ENCODE assay signal across 10 cellular contexts in the genomic region with DNA sequence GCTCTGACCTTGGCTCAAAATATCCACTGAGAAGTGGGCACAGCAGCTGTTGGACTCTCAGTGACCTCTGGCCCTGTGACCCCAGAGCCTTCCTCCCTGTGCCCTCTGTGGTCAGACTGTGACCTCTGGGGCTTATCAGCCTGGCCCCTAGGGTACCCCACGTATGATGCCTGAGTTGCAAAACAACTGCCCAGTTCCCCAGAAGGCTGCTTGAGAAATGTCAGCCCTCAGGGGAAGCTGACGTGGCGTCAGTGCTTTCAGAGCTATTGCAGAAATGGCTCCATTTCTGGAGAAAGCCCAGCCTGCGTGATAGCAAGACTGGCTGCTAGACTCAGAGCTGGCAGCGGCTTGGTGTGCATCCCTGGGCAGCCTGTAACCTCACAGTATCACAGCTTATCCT. TPM values are rescaled to one million over a fixed set of nuclear protein-coding genes. Genes with fewer than 3 reads are reported as not detected.
DNase-seq lines count a peak whose midpoint lies in the region; ATAC-seq, FAIRE-seq and TF ChIP-seq lines count a peak whose summit lies in the region.
"Had no signal": no experiment of that assay in that cellular context is flagged by ENCODE, and none has a peak within 500 bp of the region (broad histone marks: within the 10 kb centered on the region; RNA-seq: fewer than 3 reads in every experiment).

No MANE protein-coding gene starts in this region.

- TF ChIP-seq EP300 in K562 (IDR thresholded peaks at IDR 0.05; ENCODE audit: low read length): peak; percentile 57; the same call in 1 of the 2 replicates

- no peaks in the 10 kb centered on the region for H3K9me3 ChIP-seq in K562 (replicated peaks; ENCODE audit: control insufficient read depth, insufficient read depth, low read depth, low read length)
- H3K9me3 ChIP-seq in thyroid gland: no peaks in the 10 kb centered on the region

- H3K36me3 ChIP-seq in K562 (ENCODE audit: control insufficient read depth, insufficient read depth, low read length) (no peaks in the 10 kb centered on the region), thyroid gland (no peaks in the 10 kb centered on the region)

- intact Hi-C loops in K562 (cut with micrococcal nuclease) (no loop called here), thyroid gland (cut with DNase I) (no loop called here)

- peak; percentile 47 for ATAC-seq in K562
- ATAC-seq: naive thymus-derived CD8-positive, alpha-beta T cell had no signal

- H3K9me1 ChIP-seq in K562 (ENCODE audit: control insufficient read depth, insufficient read depth, low read length): no peaks in the 10 kb centered on the region

- no peak for TF ChIP-seq POLR2A in K562 (conservative IDR thresholded peaks at IDR 0.05)
- no peak for TF ChIP-seq POLR2A in thyroid gland (IDR thresholded peaks at IDR 0.05)

- H3K4me1 ChIP-seq in K562 (replicated peaks in 1 of 2; ENCODE audit: control insufficient read depth in 2 of 2, insufficient read depth in 2 of 2, low read length in 2 of 2) (peaks cover 14% of the 10 kb centered on the region in 2 experiments), thyroid gland (peaks cover 0 to 4% of the 10 kb centered on the region in 2 donors)

- H3K9ac ChIP-seq in K562 (ENCODE audit: insufficient read depth in 1 of 2, low read depth in 2 of 2, low read length in 2 of 2): peak overlapping the region in 1 of 2 experiments; percentile 74; a peak in 2 of 4 replicates

- DNase-seq in MV-4-11 (lab: John Stamatoyannopoulos, UW) (peak; percentile 96), K562 (ENCODE audit: extremely low read depth in 1 of 4, low spot score in 3 of 4) (peak; percentile 50 to 71 (median 54)), iris pigment epithelial cell (ENCODE audit: low read depth) (peak; percentile 79), thyroid gland (peak; percentile 26 to 35), T-helper 1 cell (no peak)
- no peak for DNase-seq in activated CD4-positive, CD25-positive, alpha-beta regulatory T cell treated with anti-CD3 and anti-CD28 coated beads, Interleukin-2, amount 50 U/mL, for 72 hours
- no peak for DNase-seq in activated CD4-positive, alpha-beta T cell treated with anti-CD3 and anti-CD28 coated beads, Interleukin-2, amount 50 U/mL, for 1 hour
- no peak for DNase-seq in activated CD4-positive, alpha-beta T cell treated with anti-CD3 and anti-CD28 coated beads for 4 hours
- DNase-seq: naive thymus-derived CD8-positive, alpha-beta T cell had no signal

- in situ Hi-C loops in K562 (cut with MboI): no loop called here

- H3K4me3 ChIP-seq in K562 (no peak overlapping the region), thyroid gland (replicated peaks in 1 of 3) (no peak overlapping the region)

- BruUV-seq in K562 (replicated peaks; lab: Mats Ljungman, UMichigan): no TSS peak

- FAIRE-seq in K562 (lab: Jason Lieb, UNC): peak; percentile 85
- FAIRE-seq: RCC 7860 had no signal

- 0% methylated on average over 5 of the region's 5 CpGs for WGBS in K562 (ENCODE audit: insufficient coverage, low coverage, missing lambda C conversion rate)
- WGBS in thyroid gland, 2 donors: 53 to 61% methylated on average over 4 to 5 of the region's 5 CpGs

- POLR2A ChIA-PET in K562 (lab: Yijun Ruan, JAX): interaction anchor here (0.6 to 1.2 kb wide), 6 partner anchors 11 to 840 kb away, joined by 3 to 5 read pairs (median 3); no protein-coding TSS in a partner anchor

- H3K27ac ChIP-seq in K562 (ENCODE audit: extremely low read depth, low read depth, low read length) (no peak overlapping the region), thyroid gland (no peak overlapping the region)

- H3K27me3 ChIP-seq in K562 (ENCODE audit: control insufficient read depth in 2 of 2, insufficient read depth in 2 of 2, low read length in 2 of 2) (peaks cover 2 to 13% of the 10 kb centered on the region in 2 experiments; a peak in 2 of 5 replicates), thyroid gland (no peaks in the 10 kb centered on the region)

- no peaks in the 10 kb centered on the region for H3K79me2 ChIP-seq in K562 (ENCODE audit: control insufficient read depth, insufficient read depth, low read length)

- no peak overlapping the region for H2AFZ ChIP-seq in K562 (ENCODE audit: low read depth, low read length)

- TF ChIP-seq CTCF in K562 (IDR thresholded peaks at IDR 0.05 in 2 of 3, conservative IDR thresholded peaks at IDR 0.05 in 1 of 3; ENCODE audit: insufficient read depth in 2 of 3, low read depth in 1 of 3, low read length in 3 of 3) (no peak), thyroid gland (IDR thresholded peaks at IDR 0.05) (no peak)

- no peak overlapping the region; the same call in 1 of the 2 replicates for H3K4me2 ChIP-seq in K562 (ENCODE audit: insufficient read depth, low read length)

- TF ChIP-seq RAD21 in K562 (CRISPR knock-in tag; conservative IDR thresholded peaks at IDR 0.05 in 1 of 2, IDR thresholded peaks at IDR 0.05 in 1 of 2): no peak

- peaks cover 3% of the 10 kb centered on the region; the same call in 1 of the 2 replicates for H4K20me1 ChIP-seq in K562 (replicated peaks; ENCODE audit: control insufficient read depth, insufficient read depth, low read length)

- CTCF ChIA-PET in K562 (lab: Yijun Ruan, JAX; ENCODE audit: low intra/inter-chr PET ratio): no interaction called here

TF ChIP-seq in K562, 482 proteins besides CTCF, POLR2A, EP300 and RAD21 (continues in another document):
- TF ChIP-seq THRAP3 (IDR thresholded peaks at IDR 0.05; ENCODE audit: borderline replicate concordance) (no peak), FOXK1 (CRISPR knock-in tag; IDR thresholded peaks at IDR 0.05; ENCODE audit: borderline replicate concordance) (no peak), GATAD2B (IDR thresholded peaks at IDR 0.05; ENCODE audit: borderline replicate concordance) (no peak), BRCA1 (IDR thresholded peaks at IDR 0.05) (no peak), BRCA1 (CRISPR knock-in tag; IDR thresholded peaks at IDR 0.05) (no peak), ZBTB7A (IDR thresholded peaks at IDR 0.05; ENCODE audit: borderline replicate concordance, control insufficient read depth, low read depth, low read length) (peak; percentile 56; the same call in 1 of the 2 replicates), ZKSCAN8 (CRISPR knock-in tag; IDR thresholded peaks at IDR 0.05) (no peak), BCL6 (CRISPR knock-in tag; IDR thresholded peaks at IDR 0.05) (no peak), CHCHD3 (CRISPR knock-in tag; IDR thresholded peaks at IDR 0.05) (no peak), GABPB1 (CRISPR knock-in tag; IDR thresholded peaks at IDR 0.05) (no peak), ZNF174 (CRISPR knock-in tag; IDR thresholded peaks at IDR 0.05) (no peak), RUNX1 (IDR thresholded peaks at IDR 0.05; ENCODE audit: low read depth) (no peak), CBFB (CRISPR knock-in tag; IDR thresholded peaks at IDR 0.05) (no peak), PRMT5 (CRISPR knock-in tag; IDR thresholded peaks at IDR 0.05) (no peak), ZNF140 (CRISPR knock-in tag; IDR thresholded peaks at IDR 0.05) (no peak)
- TF ChIP-seq, protein P1, sequence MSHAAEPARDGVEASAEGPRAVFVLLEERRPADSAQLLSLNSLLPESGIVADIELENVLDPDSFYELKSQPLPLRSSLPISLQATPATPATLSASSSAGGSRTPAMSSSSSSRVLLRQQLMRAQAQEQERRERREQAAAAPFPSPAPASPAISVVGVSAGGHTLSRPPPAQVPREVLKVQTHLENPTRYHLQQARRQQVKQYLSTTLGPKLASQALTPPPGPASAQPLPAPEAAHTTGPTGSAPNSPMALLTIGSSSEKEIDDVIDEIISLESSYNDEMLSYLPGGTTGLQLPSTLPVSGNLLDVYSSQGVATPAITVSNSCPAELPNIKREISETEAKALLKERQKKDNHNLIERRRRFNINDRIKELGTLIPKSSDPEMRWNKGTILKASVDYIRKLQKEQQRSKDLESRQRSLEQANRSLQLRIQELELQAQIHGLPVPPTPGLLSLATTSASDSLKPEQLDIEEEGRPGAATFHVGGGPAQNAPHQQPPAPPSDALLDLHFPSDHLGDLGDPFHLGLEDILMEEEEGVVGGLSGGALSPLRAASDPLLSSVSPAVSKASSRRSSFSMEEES (CRISPR knock-in tag; IDR thresholded peaks at IDR 0.05): no peak
- TF ChIP-seq, protein P2, sequence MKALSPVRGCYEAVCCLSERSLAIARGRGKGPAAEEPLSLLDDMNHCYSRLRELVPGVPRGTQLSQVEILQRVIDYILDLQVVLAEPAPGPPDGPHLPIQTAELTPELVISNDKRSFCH (CRISPR knock-in tag; IDR thresholded peaks at IDR 0.05): no peak
- TF ChIP-seq, protein P2 (tag; IDR thresholded peaks at IDR 0.05): 0 out of 2 replicates have a peak, but pooled peaks have one; percentile 22

RNA-seq across cellular contexts. Expression of a gene that starts 31.5 kb away (rescaled TPM):
- 34.9 and 72.8 TPM in 2 replicates for total RNA-seq in K562 (2011; cell fraction: chromatin; rRNA removed; ENCODE audit: low replicate concordance)
- 45.9 and 47.5 TPM in 2 replicates for total RNA-seq in K562 (2011; cell fraction: nucleolus; rRNA removed)
- 36.4 and 37.1 TPM in 2 replicates for total RNA-seq in K562 (2011; cell fraction: nucleoplasm; rRNA removed)
- total RNA-seq in K562 (2014; rRNA removed): 48.3 and 61.2 TPM in 2 replicates
- total RNA-seq in K562 (2014; rRNA removed; fragmentation: Illumina TruSeq; extraction: Trizol): 17.4 and 22.0 TPM in 2 replicates
- 20.4 and 21.0 TPM in 2 replicates for total RNA-seq in K562 (2015; rRNA removed; fragmentation: Illumina TruSeq; extraction: Trizol)
- 78.5 and 82.3 TPM in 2 replicates for total RNA-seq in K562 (2021)
- polyA plus RNA-seq in K562 (2011; rRNA removed): 35.3 and 37.6 TPM in 2 replicates
- polyA plus RNA-seq in K562 (2011; cell fraction: cytosol; rRNA removed): 31.6 and 76.0 TPM in 2 replicates
- 26.4 and 54.7 TPM in 2 replicates for polyA plus RNA-seq in K562 (2011; cell fraction: nucleus; rRNA removed)
- polyA plus RNA-seq in K562 (2012): 47.9 and 85.2 TPM in 2 replicates
- polyA plus RNA-seq in K562 (2014; fragmentation: Illumina TruSeq; extraction: Trizol): 55.1 and 56.7 TPM in 2 replicates
- 1 to 10 TPM; 5.5 TPM for polyA plus RNA-seq in K562 (2014; fragmentation: Nextera tagmentation; extraction: Ambion mirVana)
- 43.9 and 48.0 TPM in 2 replicates for polyA plus RNA-seq in K562 (2014; rRNA removed)
- polyA minus RNA-seq in K562 (2011; rRNA and poly(A)+ RNA removed): 21.4 and 54.6 TPM in 2 replicates
- polyA minus RNA-seq in K562 (2011; cell fraction: cytosol; rRNA and poly(A)+ RNA removed): 46.4 and 51.2 TPM in 2 replicates
- 18.8 and 21.4 TPM in 2 replicates for polyA minus RNA-seq in K562 (2011; cell fraction: nucleus; rRNA and poly(A)+ RNA removed)
- 100 to 1,000 TPM in 1 of 4 donors, 10 to 100 TPM in 3; 16.9 to 133 (median 18.4) TPM for total RNA-seq in thyroid gland
- total RNA-seq: naive thymus-derived CD8-positive, alpha-beta T cell had no signal
- polyA plus RNA-seq: naive thymus-derived CD8-positive, alpha-beta T cell had no signal

Comparison
In these comparisons a context has a peak if more than half of its experiments do, and no peak if none do; other contexts are left out.
1. DNase-seq: peak in MV-4-11 (single experiment), K562 (4 of 4), iris pigment epithelial cell (single experiment) and thyroid gland (2 of 2); none in activated CD4-positive, CD25-positive, alpha-beta regulatory T cell treated with anti-CD3 and anti-CD28 coated beads, Interleukin-2, amount 50 U/mL, for 72 hours (single experiment), activated CD4-positive, alpha-beta T cell treated with anti-CD3 and anti-CD28 coated beads, Interleukin-2, amount 50 U/mL, for 1 hour (single experiment), activated CD4-positive, alpha-beta T cell treated with anti-CD3 and anti-CD28 coated beads for 4 hours (0 of 2) and T-helper 1 cell (0 of 5).